ENCODE assay signal across 9 cellular contexts in the genomic region with DNA sequence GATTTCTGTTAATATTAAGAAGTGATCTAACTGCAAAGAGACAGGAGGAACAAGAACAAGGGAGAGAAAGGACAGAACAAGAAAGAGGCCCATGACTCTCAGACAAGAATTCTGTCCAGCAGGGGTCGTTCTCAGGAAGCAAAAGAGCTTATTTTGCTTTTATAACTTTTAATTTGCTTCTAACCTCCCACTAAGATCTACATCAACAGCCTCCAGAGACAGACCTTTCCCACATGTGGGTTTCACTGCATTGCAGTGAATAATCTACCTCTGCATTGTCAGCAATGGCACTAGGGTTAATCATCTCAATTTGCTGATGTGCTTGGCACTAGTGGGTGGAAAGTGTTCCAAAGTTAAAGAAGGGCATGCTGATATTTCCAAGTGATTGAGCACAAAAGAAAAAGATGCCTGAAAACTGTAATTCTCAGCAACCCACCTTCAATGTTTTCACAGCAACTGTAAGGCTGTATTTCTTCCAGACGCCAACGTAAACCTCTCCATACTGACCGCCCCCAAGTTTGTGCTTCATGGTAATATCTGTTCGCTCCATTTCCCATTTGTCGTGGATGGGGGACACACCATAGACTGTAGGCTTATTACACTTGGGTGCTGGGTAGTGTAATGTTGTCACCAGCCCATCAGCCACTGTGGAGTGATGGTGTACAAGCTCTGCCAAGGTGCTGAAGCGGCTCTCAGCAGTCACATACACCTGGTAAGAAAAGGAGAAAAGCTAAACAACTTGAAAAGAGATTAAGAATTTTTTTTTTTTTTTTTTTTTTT. TPM values are rescaled to one million over a fixed set of nuclear protein-coding genes. Genes with fewer than 3 reads are reported as not detected.
DNase-seq lines count a peak whose midpoint lies in the region; ATAC-seq and TF ChIP-seq lines count a peak whose summit lies in the region.
"Had no signal": no experiment of that assay in that cellular context is flagged by ENCODE, and none has a peak within 500 bp of the region (broad histone marks: within the 10 kb centered on the region; RNA-seq: fewer than 3 reads in every experiment).

No MANE protein-coding gene starts in this region.

- peaks cover 9 to 36% of the 10 kb centered on the region in 2 donors for H3K36me3 Mint-ChIP-seq in stimulated activated naive B cell treated with anti-CD40 and anti-IgM and Interleukin-4, amounts not matched to agents 10 μg/mL and 1 μg/mL and 100 μg/mL, for 72 hours

- no peaks in the 10 kb centered on the region for H4K20me1 ChIP-seq in OCI-LY1 (ENCODE audit: insufficient read depth, low read length)

- no peak overlapping the region for H3K27ac Mint-ChIP-seq in stimulated activated naive B cell treated with anti-CD40 and anti-IgM and Interleukin-4, amounts not matched to agents 10 μg/mL and 1 μg/mL and 100 μg/mL, for 72 hours
- H3K27ac Mint-ChIP-seq: stimulated activated naive CD8-positive, alpha-beta T cell treated with anti-CD3 and anti-CD28 coated beads, Interleukin-15, Interleukin-2, amounts not matched to agents 100 ng/mL and 50 ng/mL, for 24 hours had no signal

- H3K27ac ChIP-seq in OCI-LY1 (ENCODE audit: low read depth, low read length, poor library complexity, severe bottlenecking) (no peak overlapping the region), body of pancreas (no peak overlapping the region)

- no peaks in the 10 kb centered on the region for H3K27me3 ChIP-seq in OCI-LY1 (ENCODE audit: insufficient read depth, low read length)
- no peaks in the 10 kb centered on the region for H3K27me3 ChIP-seq in body of pancreas

- H3K9ac ChIP-seq in OCI-LY1 (ENCODE audit: low read length), result no peak overlapping the region

- H3K36me3 ChIP-seq in OCI-LY1 (ENCODE audit: insufficient read depth, low read length) (peaks cover 26% of the 10 kb centered on the region), body of pancreas (replicated peaks in 1 of 2; ENCODE audit: insufficient read depth in 1 of 2, low read depth in 2 of 2) (peaks cover 0 to 9% of the 10 kb centered on the region in 2 donors)

- H3K4me3 Mint-ChIP-seq in stimulated activated naive B cell treated with anti-CD40 and anti-IgM and Interleukin-4, amounts not matched to agents 10 μg/mL and 1 μg/mL and 100 μg/mL, for 72 hours, result no peak overlapping the region
- H3K4me3 Mint-ChIP-seq: stimulated activated naive CD8-positive, alpha-beta T cell treated with anti-CD3 and anti-CD28 coated beads, Interleukin-15, Interleukin-2, amounts not matched to agents 100 ng/mL and 50 ng/mL, for 24 hours had no signal

- H3K4me3 ChIP-seq in OCI-LY1 (ENCODE audit: low read depth, low read length, poor library complexity, severe bottlenecking), result no peak overlapping the region
- H3K4me3 ChIP-seq in body of pancreas, result no peak overlapping the region

- H3K79me2 ChIP-seq in OCI-LY1 (ENCODE audit: insufficient read depth, low read length), result no peaks in the 10 kb centered on the region

- DNase-seq in activated gamma-delta T cell treated with Interleukin-2 at 50 U/mL for 16 hours (peak; percentile 31), activated gamma-delta T cell (lab: John Stamatoyannopoulos, UW) (no peak), body of pancreas (peak in 2 of 4 donors; percentile 35 to 44), left colon (peak in 1 of 2 donors; percentile 54), COR-L47 (lab: John Stamatoyannopoulos, UW) (no peak)
- DNase-seq in stimulated activated naive B cell treated with anti-CD40 and anti-IgM and Interleukin-4, amounts not matched to agents 10 μg/mL and 1 μg/mL and 100 μg/mL, for 72 hours, result no peak

- intact Hi-C loops in body of pancreas (cut with DNase I) (no loop called here), left colon (cut with DNase I, micrococcal nuclease) (loop anchor here in 1 of 2 donors (10.0 kb wide), 2 partner anchors 73 to 113 kb away; no protein-coding TSS in a partner anchor)

- no peak for ATAC-seq in body of pancreas
- peak; percentile 72 for ATAC-seq in left colon
- ATAC-seq in stimulated activated naive B cell treated with anti-CD40 and anti-IgM and Interleukin-4, amounts not matched to agents 10 μg/mL and 1 μg/mL and 100 μg/mL, for 72 hours (replicated peaks), result peak; percentile 27 to 33
- ATAC-seq in GM21390 (IDR thresholded peaks at IDR 0.05; ENCODE audit: unreplicated experiment), result no peak

- no peak overlapping the region for H3K4me2 ChIP-seq in OCI-LY1 (ENCODE audit: low read length)

- H3K4me1 Mint-ChIP-seq in stimulated activated naive B cell treated with anti-CD40 and anti-IgM and Interleukin-4, amounts not matched to agents 10 μg/mL and 1 μg/mL and 100 μg/mL, for 72 hours, result no peaks in the 10 kb centered on the region

- H3K9me2 ChIP-seq in OCI-LY1 (ENCODE audit: low read depth, low read length), result no peaks in the 10 kb centered on the region

- H3K9me3 Mint-ChIP-seq in stimulated activated naive B cell treated with anti-CD40 and anti-IgM and Interleukin-4, amounts not matched to agents 10 μg/mL and 1 μg/mL and 100 μg/mL, for 72 hours, result no peaks in the 10 kb centered on the region
- H3K9me3 Mint-ChIP-seq: stimulated activated naive CD8-positive, alpha-beta T cell treated with anti-CD3 and anti-CD28 coated beads, Interleukin-15, Interleukin-2, amounts not matched to agents 100 ng/mL and 50 ng/mL, for 24 hours had no signal

- no peaks in the 10 kb centered on the region for H3F3A ChIP-seq in OCI-LY1 (ENCODE audit: insufficient read depth, low read length)

- no peak overlapping the region for H2AFZ ChIP-seq in OCI-LY1 (ENCODE audit: low read length)

- 81 to 88% methylated on average over 7 of the region's 7 CpGs for WGBS in body of pancreas, 2 donors

- H3K9me3 ChIP-seq in OCI-LY1 (ENCODE audit: low read length) (no peaks in the 10 kb centered on the region), body of pancreas (no peaks in the 10 kb centered on the region)

- H3K4me1 ChIP-seq in OCI-LY1 (ENCODE audit: insufficient read depth, low read length, severe bottlenecking) (no peaks in the 10 kb centered on the region), body of pancreas (no peaks in the 10 kb centered on the region)

- H3K27me3 Mint-ChIP-seq in stimulated activated naive B cell treated with anti-CD40 and anti-IgM and Interleukin-4, amounts not matched to agents 10 μg/mL and 1 μg/mL and 100 μg/mL, for 72 hours, result no peaks in the 10 kb centered on the region
- H3K27me3 Mint-ChIP-seq: stimulated activated naive CD8-positive, alpha-beta T cell treated with anti-CD3 and anti-CD28 coated beads, Interleukin-15, Interleukin-2, amounts not matched to agents 100 ng/mL and 50 ng/mL, for 24 hours had no signal

- no peak for TF ChIP-seq POLR2A in body of pancreas (IDR thresholded peaks at IDR 0.05)

- TF ChIP-seq CTCF in OCI-LY1 (IDR thresholded peaks at IDR 0.05; ENCODE audit: low read length), result peak; percentile 80
- peak; percentile 14 to 55 (median 39) for TF ChIP-seq CTCF in body of pancreas (IDR thresholded peaks at IDR 0.05)

RNA-seq across cellular contexts. Expression of a gene that starts 39.5 kb away (rescaled TPM):
- total RNA-seq in body of pancreas (10 to 100 TPM; 23.1 to 27.7 TPM), left colon (10 to 100 TPM; 26.9 to 27.4 TPM)

Comparison
In these comparisons a context has a peak if more than half of its experiments do, and no peak if none do; other contexts are left out.
1. ATAC-seq: peak in left colon (single experiment) and stimulated activated naive B cell treated with anti-CD40 and anti-IgM and Interleukin-4, amounts not matched to agents 10 μg/mL and 1 μg/mL and 100 μg/mL, for 72 hours (2 of 2); none in body of pancreas (single experiment) and GM21390 (single experiment).